Comparison of ENCODE assay signal across 8 cellular contexts in the genomic region with DNA sequence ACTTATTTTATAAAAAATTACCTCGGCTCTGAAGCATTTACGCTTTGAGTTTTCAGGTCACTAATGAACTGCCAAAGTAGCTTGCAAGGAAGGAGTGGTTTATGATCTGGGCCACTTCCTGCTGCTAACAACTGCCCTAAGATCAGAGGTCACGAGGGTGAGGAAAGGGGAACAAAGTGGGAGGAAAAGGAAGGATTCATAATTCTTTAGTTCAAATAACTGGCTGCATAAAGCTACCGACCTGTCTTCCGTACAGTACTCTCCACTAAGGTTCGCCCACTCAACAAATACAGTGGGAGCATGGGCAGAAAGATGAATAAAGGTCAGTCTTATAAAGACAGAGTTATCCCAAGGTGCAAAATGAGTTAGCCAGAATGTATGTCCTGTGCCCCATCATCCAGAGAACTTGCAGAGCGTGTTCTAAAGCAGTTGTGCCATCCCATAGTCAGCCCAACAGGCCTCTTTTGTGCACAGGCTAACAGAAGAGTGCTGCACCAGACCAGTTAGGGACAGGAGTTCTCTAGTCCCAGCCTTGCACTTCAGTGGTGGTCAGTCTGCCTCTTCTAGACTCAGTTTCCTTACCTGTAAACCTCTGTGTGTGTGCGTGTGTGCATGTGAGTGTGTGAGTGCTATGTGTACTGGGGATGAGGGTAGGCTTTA.
DNase-seq lines count a peak whose midpoint lies in the region; ATAC-seq and TF ChIP-seq lines count a peak whose summit lies in the region.

No MANE protein-coding gene starts in this region.

- H3K4me1 Mint-ChIP-seq in T-helper 2 cell treated with Interferon-gamma antibody and Interleukin-4, amounts not matched to agents 5 μg/mL and 100 μg/mL, for 36 hours (ENCODE audit: low read depth), result peaks cover 42% of the 10 kb centered on the region

- TF ChIP-seq POLR2A in transverse colon (IDR thresholded peaks at IDR 0.05), result no peak

- peak; percentile 2 for DNase-seq in activated effector memory CD4-positive, alpha-beta T cell treated with Interleukin-2 at 50 U/mL for 16 hours
- DNase-seq in activated effector memory CD4-positive, alpha-beta T cell treated with anti-CD3 and anti-CD28 coated beads, Interleukin-2, amount 50 U/mL, for 16 hours, result no peak
- no peak for DNase-seq in T-helper 2 cell treated with Interferon-gamma antibody and Interleukin-4, amounts not matched to agents 5 μg/mL and 100 μg/mL, for 36 hours (ENCODE audit: low spot score)
- DNase-seq in islet precursor cell (peak; percentile 71), transverse colon (peak; percentile 45), WERI-Rb-1 (no peak)

- H3K4me3 Mint-ChIP-seq in T-helper 2 cell treated with Interferon-gamma antibody and Interleukin-4, amounts not matched to agents 5 μg/mL and 100 μg/mL, for 36 hours, result peak overlapping the region; percentile 57

- 46 to 60% methylated on average over 4 to 8 of the region's 8 CpGs for WGBS in transverse colon (ENCODE audit: low coverage in 1 of 2), 2 donors

- ATAC-seq in HG03469 (IDR thresholded peaks at IDR 0.05; ENCODE audit: unreplicated experiment) (no peak), HG03045 (IDR thresholded peaks at IDR 0.05; ENCODE audit: unreplicated experiment) (no peak)

- H3K4me3 ChIP-seq in transverse colon (peak overlapping the region in 1 of 4 donors; percentile 29), WERI-Rb-1 (ENCODE audit: low read depth, low read length) (no peak overlapping the region)

- no peaks in the 10 kb centered on the region for H3K36me3 ChIP-seq in transverse colon
- no peaks in the 10 kb centered on the region for H3K36me3 ChIP-seq in WERI-Rb-1

- H3K27ac ChIP-seq in transverse colon (peak overlapping the region; percentile 67 to 76 (median 74)), WERI-Rb-1 (no peak overlapping the region)

- H3K4me1 ChIP-seq in transverse colon, result peaks cover 30 to 70% (median 63%) of the 10 kb centered on the region in 4 donors

- intact Hi-C loops in transverse colon (cut with DNase I; ENCODE audit: low total_unique reads), result no loop called here

- H3K36me3 Mint-ChIP-seq in T-helper 2 cell treated with Interferon-gamma antibody and Interleukin-4, amounts not matched to agents 5 μg/mL and 100 μg/mL, for 36 hours (ENCODE audit: low read depth), result peaks cover 16% of the 10 kb centered on the region

- H3K9me3 Mint-ChIP-seq in T-helper 2 cell treated with Interferon-gamma antibody and Interleukin-4, amounts not matched to agents 5 μg/mL and 100 μg/mL, for 36 hours, result no peaks in the 10 kb centered on the region

- no peaks in the 10 kb centered on the region for H3K27me3 Mint-ChIP-seq in T-helper 2 cell treated with Interferon-gamma antibody and Interleukin-4, amounts not matched to agents 5 μg/mL and 100 μg/mL, for 36 hours (ENCODE audit: low read depth)

- H3K27me3 ChIP-seq in transverse colon, result no peaks in the 10 kb centered on the region
- no peaks in the 10 kb centered on the region for H3K27me3 ChIP-seq in WERI-Rb-1 (ENCODE audit: insufficient read depth, low read depth, severe bottlenecking)

- in situ Hi-C loops in transverse colon (cut with MboI; ENCODE audit: low pct_ligation_motif_present in 1 of 4, low pct_unique_long_range_greater_than_20kb in 1 of 4, low sequenced_read_pairs in 3 of 4), result loop anchor here in 1 of 4 donors (10.0 kb wide), 1 partner anchor 59 kb away; no protein-coding TSS in a partner anchor

- TF ChIP-seq EP300 in transverse colon (IDR thresholded peaks at IDR 0.05; ENCODE audit: low read depth), result no peak

- TF ChIP-seq CTCF in transverse colon (IDR thresholded peaks at IDR 0.05) (no peak), WERI-Rb-1 (IDR thresholded peaks at IDR 0.05; ENCODE audit: low read depth, low read length) (no peak)

- H3K9me3 ChIP-seq in transverse colon (no peaks in the 10 kb centered on the region), WERI-Rb-1 (ENCODE audit: severe bottlenecking) (no peaks in the 10 kb centered on the region)

- H3K27ac Mint-ChIP-seq in T-helper 2 cell treated with Interferon-gamma antibody and Interleukin-4, amounts not matched to agents 5 μg/mL and 100 μg/mL, for 36 hours, result peak overlapping the region; percentile 80

Comparison
In these comparisons a context has a peak if more than half of its experiments do, and no peak if none do; other contexts are left out.
1. DNase-seq: peak in activated effector memory CD4-positive, alpha-beta T cell treated with Interleukin-2 at 50 U/mL for 16 hours (single experiment), islet precursor cell (single experiment) and transverse colon (single experiment); none in activated effector memory CD4-positive, alpha-beta T cell treated with anti-CD3 and anti-CD28 coated beads, Interleukin-2, amount 50 U/mL, for 16 hours (single experiment), T-helper 2 cell treated with Interferon-gamma antibody and Interleukin-4, amounts not matched to agents 5 μg/mL and 100 μg/mL, for 36 hours (single experiment) and WERI-Rb-1 (single experiment).